In the genomic region with DNA sequence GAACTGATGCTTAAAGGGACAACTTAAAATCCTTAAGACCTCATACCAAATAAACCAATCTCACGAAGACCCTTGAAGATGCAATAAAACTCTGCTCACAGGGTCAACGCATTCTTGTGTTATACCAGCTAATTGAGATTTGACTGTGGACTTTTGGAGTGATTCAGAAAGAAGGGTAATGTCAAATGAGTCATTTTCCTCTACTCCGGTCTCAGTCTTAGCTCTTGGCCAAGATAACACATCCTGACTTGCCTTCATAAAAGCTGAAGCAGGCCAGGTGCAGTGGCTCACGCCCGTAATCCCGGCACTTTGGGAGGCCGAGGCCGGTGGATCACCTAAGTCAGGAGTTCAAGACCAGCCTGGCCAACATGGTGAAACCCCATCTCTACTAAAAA, we compare ENCODE assay signal across 8 cellular contexts. TPM values are rescaled to one million over a fixed set of nuclear protein-coding genes. Genes with fewer than 3 reads are reported as not detected.
DNase-seq lines count a peak whose midpoint lies in the region; ATAC-seq and TF ChIP-seq lines count a peak whose summit lies in the region.

No MANE protein-coding gene starts in this region.

- H3K27ac ChIP-seq in DOHH2 (ENCODE audit: low read depth, low read length), result peak overlapping the region; percentile 91

- peaks cover 95% of the 10 kb centered on the region for H3K79me2 ChIP-seq in DOHH2 (ENCODE audit: control insufficient read depth, low read length)

- peaks cover 48% of the 10 kb centered on the region for H4K20me1 ChIP-seq in DOHH2 (ENCODE audit: control insufficient read depth, insufficient read depth, low read depth, low read length)

- peak overlapping the region; percentile 100 for H3K27ac Mint-ChIP-seq in activated naive CD4-positive, alpha-beta T cell treated with anti-CD3 and anti-CD28 coated beads, Interleukin-2, amount 50 U/mL, for 24 hours
- peak overlapping the region in 4 of 6 donors; percentile 71 to 96 (median 84) for H3K27ac Mint-ChIP-seq in immature natural killer cell
- peak overlapping the region; percentile 99 for H3K27ac Mint-ChIP-seq in stimulated activated naive B cell treated with anti-CD40 and anti-IgM and Interleukin-4, amounts not matched to agents 10 μg/mL and 1 μg/mL and 100 μg/mL, for 72 hours

- intact Hi-C loops in sciatic nerve (cut with DNase I), result no loop called here

- no peaks in the 10 kb centered on the region for H3K9me3 ChIP-seq in DOHH2 (ENCODE audit: control insufficient read depth, insufficient read depth, low read length)

- DNase-seq in NCI-H460 (ENCODE audit: extremely low read depth, low read depth), result peak; percentile 56
- no peak for DNase-seq in immature natural killer cell
- DNase-seq in stimulated activated naive B cell treated with anti-CD40 and anti-IgM and Interleukin-4, amounts not matched to agents 10 μg/mL and 1 μg/mL and 100 μg/mL, for 72 hours, result peak; percentile 37
- no peak for DNase-seq in NCI-H526 (lab: John Stamatoyannopoulos, UW)
- no peak for DNase-seq in sciatic nerve (ENCODE audit: low spot score)
- DNase-seq in NCI-H1694 (lab: John Stamatoyannopoulos, UW), result no peak

- no peak for TF ChIP-seq CTCF in DOHH2 (IDR thresholded peaks at IDR 0.05; ENCODE audit: low read depth, low read length, poor library complexity, severe bottlenecking)

- peak overlapping the region; percentile 99 for H3K4me2 ChIP-seq in DOHH2 (ENCODE audit: low read length)

- H3K27me3 ChIP-seq in DOHH2 (ENCODE audit: control insufficient read depth, low read length), result no peaks in the 10 kb centered on the region

- no peaks in the 10 kb centered on the region for H3K9me2 ChIP-seq in DOHH2 (replicated peaks; ENCODE audit: control insufficient read depth, low read length)

- H3F3A ChIP-seq in DOHH2 (ENCODE audit: control insufficient read depth, insufficient read depth), result peaks cover 45% of the 10 kb centered on the region

- peaks cover 76% of the 10 kb centered on the region for H3K36me3 ChIP-seq in DOHH2 (ENCODE audit: control insufficient read depth, low read length)

- peak; percentile 20 to 23 for ATAC-seq in stimulated activated naive B cell treated with anti-CD40 and anti-IgM and Interleukin-4, amounts not matched to agents 10 μg/mL and 1 μg/mL and 100 μg/mL, for 72 hours (replicated peaks)
- ATAC-seq in sciatic nerve, result no peak

- H3K9me3 Mint-ChIP-seq in activated naive CD4-positive, alpha-beta T cell treated with anti-CD3 and anti-CD28 coated beads, Interleukin-2, amount 50 U/mL, for 24 hours, result no peaks in the 10 kb centered on the region
- no peaks in the 10 kb centered on the region for H3K9me3 Mint-ChIP-seq in immature natural killer cell
- H3K9me3 Mint-ChIP-seq in stimulated activated naive B cell treated with anti-CD40 and anti-IgM and Interleukin-4, amounts not matched to agents 10 μg/mL and 1 μg/mL and 100 μg/mL, for 72 hours, result no peaks in the 10 kb centered on the region

- H3K4me1 ChIP-seq in DOHH2 (ENCODE audit: control insufficient read depth, low read length), result peaks cover 51% of the 10 kb centered on the region

- no peaks in the 10 kb centered on the region for H3K27me3 Mint-ChIP-seq in activated naive CD4-positive, alpha-beta T cell treated with anti-CD3 and anti-CD28 coated beads, Interleukin-2, amount 50 U/mL, for 24 hours
- H3K27me3 Mint-ChIP-seq in immature natural killer cell (ENCODE audit: low read depth in 3 of 3), result peaks cover 4 to 24% (median 14%) of the 10 kb centered on the region in 3 donors
- no peaks in the 10 kb centered on the region for H3K27me3 Mint-ChIP-seq in stimulated activated naive B cell treated with anti-CD40 and anti-IgM and Interleukin-4, amounts not matched to agents 10 μg/mL and 1 μg/mL and 100 μg/mL, for 72 hours

- H3K4me1 Mint-ChIP-seq in activated naive CD4-positive, alpha-beta T cell treated with anti-CD3 and anti-CD28 coated beads, Interleukin-2, amount 50 U/mL, for 24 hours, result peaks cover 47% of the 10 kb centered on the region
- H3K4me1 Mint-ChIP-seq in immature natural killer cell, result peaks cover 50 to 73% of the 10 kb centered on the region in 2 donors
- peaks cover 37 to 71% of the 10 kb centered on the region in 2 donors for H3K4me1 Mint-ChIP-seq in stimulated activated naive B cell treated with anti-CD40 and anti-IgM and Interleukin-4, amounts not matched to agents 10 μg/mL and 1 μg/mL and 100 μg/mL, for 72 hours

- peaks cover 35% of the 10 kb centered on the region for H3K36me3 Mint-ChIP-seq in activated naive CD4-positive, alpha-beta T cell treated with anti-CD3 and anti-CD28 coated beads, Interleukin-2, amount 50 U/mL, for 24 hours
- H3K36me3 Mint-ChIP-seq in immature natural killer cell, result peaks cover 0 to 4% (median 0%) of the 10 kb centered on the region in 3 donors
- H3K36me3 Mint-ChIP-seq in stimulated activated naive B cell treated with anti-CD40 and anti-IgM and Interleukin-4, amounts not matched to agents 10 μg/mL and 1 μg/mL and 100 μg/mL, for 72 hours, result peaks cover 55 to 66% of the 10 kb centered on the region in 2 donors

- peak overlapping the region; percentile 98 for H3K4me3 ChIP-seq in DOHH2 (ENCODE audit: low read length)

- peak overlapping the region; percentile 99 for H3K4me3 Mint-ChIP-seq in activated naive CD4-positive, alpha-beta T cell treated with anti-CD3 and anti-CD28 coated beads, Interleukin-2, amount 50 U/mL, for 24 hours
- H3K4me3 Mint-ChIP-seq in immature natural killer cell, result peak overlapping the region in 2 of 5 donors; percentile 74 to 82
- peak overlapping the region; percentile 85 to 94 for H3K4me3 Mint-ChIP-seq in stimulated activated naive B cell treated with anti-CD40 and anti-IgM and Interleukin-4, amounts not matched to agents 10 μg/mL and 1 μg/mL and 100 μg/mL, for 72 hours

RNA-seq across cellular contexts. Expression of a gene that starts 3.8 kb away (rescaled TPM):
- total RNA-seq in NCI-H460 (2014; rRNA removed; shearing (Covaris generic)), result 858 and 924 TPM in 2 replicates
- 1,397 and 1,512 TPM in 2 replicates for polyA plus RNA-seq in NCI-H460 (2014; cell fraction: nucleus; rRNA removed)
- 100 to 1,000 TPM; 181 to 233 (median 224) TPM for polyA plus RNA-seq in immature natural killer cell
- total RNA-seq in sciatic nerve, result 385 TPM

RNA-seq across cellular contexts. Expression of a gene that starts 29.6 kb away (rescaled TPM):
- 0.25 and 0.43 TPM in 2 replicates for total RNA-seq in NCI-H460 (2014; rRNA removed; shearing (Covaris generic))
- polyA plus RNA-seq in NCI-H460 (2014; cell fraction: nucleus; rRNA removed), result 0.88 TPM in 1 of 2 replicates, not detected in the other
- not detected for polyA plus RNA-seq in immature natural killer cell
- 6.7 TPM for total RNA-seq in sciatic nerve

RNA-seq across cellular contexts. Expression of a gene that starts 45.2 kb away (rescaled TPM):
- total RNA-seq in NCI-H460 (2014; rRNA removed; shearing (Covaris generic)), result 31.4 and 36.9 TPM in 2 replicates
- polyA plus RNA-seq in NCI-H460 (2014; cell fraction: nucleus; rRNA removed), result 132 and 175 TPM in 2 replicates
- 10 to 100 TPM; 11.0 to 26.8 (median 19.1) TPM for polyA plus RNA-seq in immature natural killer cell
- 113 TPM for total RNA-seq in sciatic nerve

Comparison
In these comparisons a context has a peak if more than half of its experiments do, and no peak if none do; other contexts are left out.
1. DNase-seq: peak in NCI-H460 (single experiment) and stimulated activated naive B cell treated with anti-CD40 and anti-IgM and Interleukin-4, amounts not matched to agents 10 μg/mL and 1 μg/mL and 100 μg/mL, for 72 hours (single experiment); none in immature natural killer cell (0 of 3), NCI-H526 (0 of 2), sciatic nerve (single experiment) and NCI-H1694 (single experiment).
2. Peak in every context shown above with its lines, with median percentiles within 50 percentile points of each other: H3K27ac Mint-ChIP-seq.